1 cellular context compared by ENCODE assay signal in genomic region chr10:133087045-133087678, GRCh38.
TF ChIP-seq lines count a peak whose summit lies in the region.

No MANE protein-coding gene starts in this region.

TF ChIP-seq in WTC11, 78 proteins besides CTCF, POLR2A, EP300 and RAD21:
- TF ChIP-seq ARID4B (CRISPR knock-in tag; IDR thresholded peaks at IDR 0.05; ENCODE audit: borderline replicate concordance) (no peak), NR1H2 (CRISPR knock-in tag; IDR thresholded peaks at IDR 0.05) (no peak), E2F5 (CRISPR knock-in tag; IDR thresholded peaks at IDR 0.05) (no peak), PRDM15 (CRISPR knock-in tag; IDR thresholded peaks at IDR 0.05) (no peak), JUN (CRISPR knock-in tag; IDR thresholded peaks at IDR 0.05) (no peak), ZNF138 (CRISPR knock-in tag; conservative IDR thresholded peaks at IDR 0.05) (no peak), ETV6 (CRISPR knock-in tag; IDR thresholded peaks at IDR 0.05) (no peak), NR2C2 (CRISPR knock-in tag; IDR thresholded peaks at IDR 0.05) (no peak), E2F4 (CRISPR knock-in tag; IDR thresholded peaks at IDR 0.05; ENCODE audit: borderline replicate concordance, low read depth) (no peak), ZBTB43 (CRISPR knock-in tag; IDR thresholded peaks at IDR 0.05) (no peak), ZNF317 (CRISPR knock-in tag; IDR thresholded peaks at IDR 0.05; ENCODE audit: borderline replicate concordance, low read depth) (no peak), GTF2I (CRISPR knock-in tag; conservative IDR thresholded peaks at IDR 0.05) (no peak), ZNF121 (CRISPR knock-in tag; IDR thresholded peaks at IDR 0.05) (no peak), AR (CRISPR knock-in tag; IDR thresholded peaks at IDR 0.05) (no peak)
